In the genomic region with DNA sequence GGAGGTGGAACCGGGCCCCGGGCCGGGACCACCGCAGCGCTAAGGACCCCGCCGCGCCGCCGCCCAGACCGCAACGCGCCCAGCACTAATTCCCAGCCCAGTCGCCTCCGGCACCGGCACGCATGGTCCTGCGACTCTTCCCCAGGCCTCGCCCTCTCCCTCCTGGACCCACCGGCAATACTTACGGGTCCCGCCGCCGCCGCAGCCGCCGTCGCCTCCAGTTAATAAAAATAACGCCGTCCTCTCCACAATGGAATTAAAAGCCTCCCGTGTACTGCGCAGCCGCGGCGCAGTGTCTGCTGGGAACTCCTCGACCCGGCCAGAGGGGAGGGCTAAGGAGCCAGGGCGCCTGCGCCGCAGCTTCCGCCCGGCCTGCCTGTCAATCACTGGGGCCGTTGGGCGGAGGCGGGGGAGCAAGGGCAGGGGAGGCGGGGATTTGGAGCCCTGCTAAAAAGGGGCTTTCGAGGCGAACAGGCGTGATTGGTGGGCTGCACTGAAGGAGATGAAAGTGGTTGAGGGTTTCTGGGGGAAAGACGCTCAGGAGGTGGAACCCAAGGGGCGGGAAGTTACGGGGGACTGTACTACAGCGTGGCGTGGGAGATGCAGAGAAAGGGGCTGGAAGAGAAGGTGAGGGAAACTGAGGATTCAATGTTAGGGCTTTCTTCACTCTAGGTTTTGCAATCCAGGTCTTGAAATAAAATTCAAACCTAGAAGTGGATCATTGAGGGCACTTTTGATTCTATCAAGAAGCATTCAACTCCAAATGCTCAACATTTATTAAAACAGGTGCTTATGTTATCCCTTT, we compare ENCODE assay signal across 8 cellular contexts. TPM values are rescaled to one million over a fixed set of nuclear protein-coding genes. Genes with fewer than 3 reads are reported as not detected.
A peak's percentile ranks its signal among the peaks of the same experiment; 100 is the strongest.
DNase-seq lines count a peak whose midpoint lies in the region; ATAC-seq and TF ChIP-seq lines count a peak whose summit lies in the region.

A gene with protein sequence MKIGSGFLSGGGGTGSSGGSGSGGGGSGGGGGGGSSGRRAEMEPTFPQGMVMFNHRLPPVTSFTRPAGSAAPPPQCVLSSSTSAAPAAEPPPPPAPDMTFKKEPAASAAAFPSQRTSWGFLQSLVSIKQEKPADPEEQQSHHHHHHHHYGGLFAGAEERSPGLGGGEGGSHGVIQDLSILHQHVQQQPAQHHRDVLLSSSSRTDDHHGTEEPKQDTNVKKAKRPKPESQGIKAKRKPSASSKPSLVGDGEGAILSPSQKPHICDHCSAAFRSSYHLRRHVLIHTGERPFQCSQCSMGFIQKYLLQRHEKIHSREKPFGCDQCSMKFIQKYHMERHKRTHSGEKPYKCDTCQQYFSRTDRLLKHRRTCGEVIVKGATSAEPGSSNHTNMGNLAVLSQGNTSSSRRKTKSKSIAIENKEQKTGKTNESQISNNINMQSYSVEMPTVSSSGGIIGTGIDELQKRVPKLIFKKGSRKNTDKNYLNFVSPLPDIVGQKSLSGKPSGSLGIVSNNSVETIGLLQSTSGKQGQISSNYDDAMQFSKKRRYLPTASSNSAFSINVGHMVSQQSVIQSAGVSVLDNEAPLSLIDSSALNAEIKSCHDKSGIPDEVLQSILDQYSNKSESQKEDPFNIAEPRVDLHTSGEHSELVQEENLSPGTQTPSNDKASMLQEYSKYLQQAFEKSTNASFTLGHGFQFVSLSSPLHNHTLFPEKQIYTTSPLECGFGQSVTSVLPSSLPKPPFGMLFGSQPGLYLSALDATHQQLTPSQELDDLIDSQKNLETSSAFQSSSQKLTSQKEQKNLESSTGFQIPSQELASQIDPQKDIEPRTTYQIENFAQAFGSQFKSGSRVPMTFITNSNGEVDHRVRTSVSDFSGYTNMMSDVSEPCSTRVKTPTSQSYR (minus strand): TSS at position 276 of the 805 bp plus-strand sequence. CDS start 331 bp downstream, outside the sequence.

- WGBS in SK-N-SH (ENCODE audit: low lambda C conversion rate): under 1% methylated on average over 36 of the region's 54 CpGs

- peaks cover 3% of the 10 kb centered on the region for H3K9me3 Mint-ChIP-seq in activated naive CD4-positive, alpha-beta T cell treated with anti-CD3 and anti-CD28 coated beads, Interleukin-2, amount 10 ng/mL, durations not matched to agents 7 days and 5 days

- CTCF ChIA-PET in GM10248 (lab: Yijun Ruan, JAX): no interaction called here
- CTCF ChIA-PET in SK-N-SH (lab: Yijun Ruan, JAX): interaction anchor here (1.1 kb wide), 1 partner anchor 29 kb away, joined by 4 read pairs; no protein-coding TSS in a partner anchor
- CTCF ChIA-PET in activated naive CD4-positive, alpha-beta T cell treated with anti-CD3 and anti-CD28 coated beads, Interleukin-2, amount 10 ng/mL, durations not matched to agents 7 days and 5 days (lab: Charles Lee): no interaction called here

- H3K9me3 ChIP-seq in SK-N-SH: no peaks in the 10 kb centered on the region; the same call in 1 of the 2 replicates

- H3K9me2 ChIP-seq in SK-N-SH: no peaks in the 10 kb centered on the region

- H3K27ac Mint-ChIP-seq in activated naive CD4-positive, alpha-beta T cell treated with anti-CD3 and anti-CD28 coated beads, Interleukin-2, amount 10 ng/mL, durations not matched to agents 7 days and 5 days: peak within 1 kb of the TSS; percentile 91

- H3K9ac ChIP-seq in SK-N-SH: peak within 1 kb of the TSS; percentile 95

- TF ChIP-seq CTCF in GM10248 (IDR thresholded peaks at IDR 0.05; ENCODE audit: control extremely low read depth, extremely low read depth, low read depth, missing control alignments): no peak
- TF ChIP-seq CTCF in SK-N-SH (IDR thresholded peaks at IDR 0.05): no peak

- H3K36me3 Mint-ChIP-seq in activated naive CD4-positive, alpha-beta T cell treated with anti-CD3 and anti-CD28 coated beads, Interleukin-2, amount 10 ng/mL, durations not matched to agents 7 days and 5 days: peaks cover 38% of the 10 kb centered on the region

- ATAC-seq in HG02610 (IDR thresholded peaks at IDR 0.05; ENCODE audit: unreplicated experiment): peak; percentile 91

- H3K4me1 ChIP-seq in SK-N-SH (ENCODE audit: control insufficient read depth in 1 of 2, insufficient read depth in 2 of 2, low read depth in 1 of 2, low read length in 1 of 2): peaks cover 4 to 25% of the 10 kb centered on the region in 2 experiments; a peak in 3 of 4 replicates

- no peak for TF ChIP-seq RAD21 in SK-N-SH (IDR thresholded peaks at IDR 0.05; ENCODE audit: low read length)

- peak within 1 kb of the TSS; percentile 98 for H2AFZ ChIP-seq in SK-N-SH (ENCODE audit: low read depth)

- H3K27me3 ChIP-seq in SK-N-SH (ENCODE audit: insufficient read depth): no peaks in the 10 kb centered on the region

- peaks cover 38 to 39% of the 10 kb centered on the region in 2 experiments for H3K36me3 ChIP-seq in SK-N-SH (replicated peaks in 1 of 2; ENCODE audit: control insufficient read depth in 1 of 2, insufficient read depth in 2 of 2, low read length in 1 of 2)

- TF ChIP-seq EP300 in SK-N-SH (IDR thresholded peaks at IDR 0.05; ENCODE audit: borderline replicate concordance in 1 of 2, low read depth in 1 of 2, low read length in 1 of 2): no peak

- no peaks in the 10 kb centered on the region for H3F3A ChIP-seq in SK-N-SH (replicated peaks; ENCODE audit: insufficient read depth)

- peak within 1 kb of the TSS; percentile 93 for H3K4me3 Mint-ChIP-seq in activated naive CD4-positive, alpha-beta T cell treated with anti-CD3 and anti-CD28 coated beads, Interleukin-2, amount 10 ng/mL, durations not matched to agents 7 days and 5 days

- peaks cover 22% of the 10 kb centered on the region for H3K27me3 Mint-ChIP-seq in activated naive CD4-positive, alpha-beta T cell treated with anti-CD3 and anti-CD28 coated beads, Interleukin-2, amount 10 ng/mL, durations not matched to agents 7 days and 5 days

- peaks cover 30% of the 10 kb centered on the region for H4K20me1 ChIP-seq in SK-N-SH (ENCODE audit: insufficient read depth)

- H3K79me2 ChIP-seq in SK-N-SH (ENCODE audit: insufficient read depth): peaks cover 48% of the 10 kb centered on the region

- peak within 1 kb of the TSS; percentile 82 to 93 for H3K27ac ChIP-seq in SK-N-SH (ENCODE audit: low read depth in 2 of 2, low read length in 1 of 2)
- peak within 1 kb of the TSS; percentile 88 for H3K27ac ChIP-seq in substantia nigra (ENCODE audit: low read depth, low read length, poor library complexity, severe bottlenecking)

- peak within 1 kb of the TSS; percentile 87 for H3K4me2 ChIP-seq in SK-N-SH

- DNase-seq in GM10248 (ENCODE audit: extremely low spot score): peak; percentile 98
- DNase-seq in NCI-H1092 (lab: John Stamatoyannopoulos, UW): peak; percentile 98
- DNase-seq in SK-N-SH: peak; percentile 99
- DNase-seq in activated naive CD4-positive, alpha-beta T cell treated with anti-CD3 and anti-CD28 coated beads, Interleukin-2, amount 10 ng/mL, durations not matched to agents 7 days and 5 days: peak; percentile 97
- DNase-seq in germinal center (ENCODE audit: low spot score): peak; percentile 98
- peak; percentile 72 for DNase-seq in non-pigmented ciliary epithelial cell (ENCODE audit: low read depth)
- peak; percentile 48 to 96 (median 90) for DNase-seq in substantia nigra (lab: John Stamatoyannopoulos, UW)

- POLR2A ChIA-PET in GM10248 (lab: Yijun Ruan, JAX) (interaction anchor here (1.0 kb wide), 1 partner anchor 9 kb away, joined by 3 read pairs; no protein-coding TSS in a partner anchor), SK-N-SH (lab: Yijun Ruan, JAX) (interaction anchor here (1.0 kb wide), 1 partner anchor 64 kb away, joined by 4 read pairs; no protein-coding TSS in a partner anchor)

- peak within 1 kb of the TSS; percentile 82 to 97 for H3K4me3 ChIP-seq in SK-N-SH (ENCODE audit: low read depth in 2 of 2, low read length in 1 of 2)

- peaks cover 50% of the 10 kb centered on the region for H3K4me1 Mint-ChIP-seq in activated naive CD4-positive, alpha-beta T cell treated with anti-CD3 and anti-CD28 coated beads, Interleukin-2, amount 10 ng/mL, durations not matched to agents 7 days and 5 days

TF ChIP-seq in SK-N-SH, 30 proteins besides CTCF, POLR2A, EP300 and RAD21 (continues in another document):
- TF ChIP-seq TAF1 (IDR thresholded peaks at IDR 0.05; ENCODE audit: borderline replicate concordance, low read depth, low read length): peak; percentile 50
- TF ChIP-seq ELF1 (IDR thresholded peaks at IDR 0.05): 0 out of 2 replicates have a peak, but pooled peaks have one; percentile 19
- TF ChIP-seq POLR2AphosphoS5 (IDR thresholded peaks at IDR 0.05; ENCODE audit: low read depth, low read length): peak; percentile 86
- TF ChIP-seq TEAD4 (IDR thresholded peaks at IDR 0.05; ENCODE audit: borderline replicate concordance, insufficient read depth): no peak
- peak; percentile 53 for TF ChIP-seq CHD2 (IDR thresholded peaks at IDR 0.05; ENCODE audit: low read length, partially characterized antibody)
- no peak for TF ChIP-seq FOSL2 (IDR thresholded peaks at IDR 0.05; ENCODE audit: borderline replicate concordance, low read depth)
- TF ChIP-seq, protein P1, sequence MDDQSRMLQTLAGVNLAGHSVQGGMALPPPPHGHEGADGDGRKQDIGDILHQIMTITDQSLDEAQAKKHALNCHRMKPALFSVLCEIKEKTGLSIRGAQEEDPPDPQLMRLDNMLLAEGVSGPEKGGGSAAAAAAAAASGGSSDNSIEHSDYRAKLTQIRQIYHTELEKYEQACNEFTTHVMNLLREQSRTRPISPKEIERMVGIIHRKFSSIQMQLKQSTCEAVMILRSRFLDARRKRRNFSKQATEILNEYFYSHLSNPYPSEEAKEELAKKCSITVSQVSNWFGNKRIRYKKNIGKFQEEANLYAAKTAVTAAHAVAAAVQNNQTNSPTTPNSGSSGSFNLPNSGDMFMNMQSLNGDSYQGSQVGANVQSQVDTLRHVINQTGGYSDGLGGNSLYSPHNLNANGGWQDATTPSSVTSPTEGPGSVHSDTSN (IDR thresholded peaks at IDR 0.05): peak; percentile 99
- TF ChIP-seq MXI1 (IDR thresholded peaks at IDR 0.05; ENCODE audit: low read depth, low read length): peak; percentile 47; the same call in 1 of the 2 replicates
- TF ChIP-seq FOXJ3 (CRISPR knock-in tag; IDR thresholded peaks at IDR 0.05): no peak
- TF ChIP-seq NRF1 (IDR thresholded peaks at IDR 0.05; ENCODE audit: low read depth, low read length): peak; percentile 93
- TF ChIP-seq MEF2A (IDR thresholded peaks at IDR 0.05; ENCODE audit: borderline replicate concordance, low read depth): peak; percentile 16; the same call in 1 of the 2 replicates

RNA-seq across cellular contexts. Expression of the gene that starts here (rescaled TPM):
- polyA plus RNA-seq in SK-N-SH (2012; rRNA removed): 3.0 and 3.8 TPM in 2 replicates
- 3.8 and 4.3 TPM in 2 replicates for polyA plus RNA-seq in SK-N-SH (2012; cell fraction: cytosol; rRNA removed)
- 2.4 and 5.1 TPM in 2 replicates for polyA plus RNA-seq in SK-N-SH (2012; cell fraction: nucleus; rRNA removed)

Comparison
In these comparisons a context has a peak if more than half of its experiments do, and no peak if none do; other contexts are left out.
1. Peak in every context shown above with its lines: DNase-seq, ATAC-seq, H3K4me3 ChIP-seq and H3K27ac ChIP-seq.